ENCODE assay signal across 1 cellular context in genomic region chr19:3441089-3441985, GRCh38.
A peak's percentile ranks its signal among the peaks of the same experiment; 100 is the strongest.
TF ChIP-seq lines count a peak whose summit lies in the region.

No MANE protein-coding gene starts in this region.

TF ChIP-seq in SK-N-SH, 30 proteins besides CTCF, POLR2A, EP300 and RAD21 (continued from another document):
- TF ChIP-seq, protein P1, sequence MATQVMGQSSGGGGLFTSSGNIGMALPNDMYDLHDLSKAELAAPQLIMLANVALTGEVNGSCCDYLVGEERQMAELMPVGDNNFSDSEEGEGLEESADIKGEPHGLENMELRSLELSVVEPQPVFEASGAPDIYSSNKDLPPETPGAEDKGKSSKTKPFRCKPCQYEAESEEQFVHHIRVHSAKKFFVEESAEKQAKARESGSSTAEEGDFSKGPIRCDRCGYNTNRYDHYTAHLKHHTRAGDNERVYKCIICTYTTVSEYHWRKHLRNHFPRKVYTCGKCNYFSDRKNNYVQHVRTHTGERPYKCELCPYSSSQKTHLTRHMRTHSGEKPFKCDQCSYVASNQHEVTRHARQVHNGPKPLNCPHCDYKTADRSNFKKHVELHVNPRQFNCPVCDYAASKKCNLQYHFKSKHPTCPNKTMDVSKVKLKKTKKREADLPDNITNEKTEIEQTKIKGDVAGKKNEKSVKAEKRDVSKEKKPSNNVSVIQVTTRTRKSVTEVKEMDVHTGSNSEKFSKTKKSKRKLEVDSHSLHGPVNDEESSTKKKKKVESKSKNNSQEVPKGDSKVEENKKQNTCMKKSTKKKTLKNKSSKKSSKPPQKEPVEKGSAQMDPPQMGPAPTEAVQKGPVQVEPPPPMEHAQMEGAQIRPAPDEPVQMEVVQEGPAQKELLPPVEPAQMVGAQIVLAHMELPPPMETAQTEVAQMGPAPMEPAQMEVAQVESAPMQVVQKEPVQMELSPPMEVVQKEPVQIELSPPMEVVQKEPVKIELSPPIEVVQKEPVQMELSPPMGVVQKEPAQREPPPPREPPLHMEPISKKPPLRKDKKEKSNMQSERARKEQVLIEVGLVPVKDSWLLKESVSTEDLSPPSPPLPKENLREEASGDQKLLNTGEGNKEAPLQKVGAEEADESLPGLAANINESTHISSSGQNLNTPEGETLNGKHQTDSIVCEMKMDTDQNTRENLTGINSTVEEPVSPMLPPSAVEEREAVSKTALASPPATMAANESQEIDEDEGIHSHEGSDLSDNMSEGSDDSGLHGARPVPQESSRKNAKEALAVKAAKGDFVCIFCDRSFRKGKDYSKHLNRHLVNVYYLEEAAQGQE (IDR thresholded peaks at IDR 0.05; ENCODE audit: low read depth, low read length): no peak
- TF ChIP-seq CHD2 (IDR thresholded peaks at IDR 0.05; ENCODE audit: low read length, partially characterized antibody): peak; percentile 59
- TF ChIP-seq RCOR1 (IDR thresholded peaks at IDR 0.05; ENCODE audit: low read length): peak; percentile 33; the same call in 1 of the 2 replicates
- TF ChIP-seq GABPA (IDR thresholded peaks at IDR 0.05; ENCODE audit: low read depth): no peak
- 0 out of 2 replicates have a peak, but pooled peaks have one; percentile 22 for TF ChIP-seq GATA2 (CRISPR knock-in tag; IDR thresholded peaks at IDR 0.05)
